ENCODE assay signal across 8 cellular contexts in the genomic region with DNA sequence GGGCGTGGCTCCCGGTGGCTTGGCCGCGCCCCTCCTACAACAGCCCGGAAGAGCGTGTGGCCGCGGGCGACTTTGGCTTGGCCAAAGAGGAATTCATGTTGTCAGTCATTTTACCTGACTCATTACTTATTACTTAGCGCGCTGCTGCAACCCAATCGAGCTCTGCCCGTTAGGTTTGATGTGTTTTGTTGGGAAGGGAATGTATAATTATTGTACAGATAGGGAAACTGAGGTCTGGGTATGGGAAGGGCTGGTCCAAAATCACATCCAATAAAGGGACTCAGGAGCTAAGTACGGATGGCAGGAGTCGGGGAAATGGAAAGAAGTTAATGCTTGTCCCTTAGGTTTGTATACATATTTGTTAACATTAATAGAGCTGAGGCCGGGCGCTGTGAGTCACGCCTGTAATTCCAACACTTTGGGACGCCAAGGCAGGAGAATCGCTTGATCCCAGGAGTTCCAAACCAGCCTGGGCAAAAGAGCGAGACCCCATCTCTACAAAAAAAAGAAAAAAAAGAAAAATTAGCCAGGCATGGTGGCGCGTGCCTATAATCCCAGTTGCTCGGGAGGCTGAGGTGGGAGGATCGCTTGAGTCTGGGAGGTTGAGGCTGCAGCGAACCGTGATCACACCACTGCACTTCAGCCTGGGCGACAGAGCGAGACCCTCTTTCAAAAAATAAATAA. TPM values are rescaled to one million over a fixed set of nuclear protein-coding genes. Genes with fewer than 3 reads are reported as not detected.
A peak's percentile ranks its signal among the peaks of the same experiment; 100 is the strongest.
DNase-seq lines count a peak whose midpoint lies in the region.

No MANE protein-coding gene starts in this region.

- peaks cover 3% of the 10 kb centered on the region for H3K36me3 Mint-ChIP-seq in activated naive CD8-positive, alpha-beta T cell

- H3K36me3 ChIP-seq in ES-I3 (ENCODE audit: insufficient read depth, low read length), result peaks cover 3% of the 10 kb centered on the region; the same call in 1 of the 2 replicates

- peak overlapping the region; percentile 100 for H3K27ac ChIP-seq in substantia nigra (ENCODE audit: low read depth, low read length, poor library complexity, severe bottlenecking)

- no peaks in the 10 kb centered on the region for H3K27me3 Mint-ChIP-seq in activated naive CD8-positive, alpha-beta T cell

- H3K4me1 ChIP-seq in ES-I3 (ENCODE audit: insufficient read depth, low read length), result 0 out of 2 replicates have a peak, but pooled peaks cover 10% of the 10 kb centered on the region

- peak overlapping the region; percentile 99 for H3K9ac ChIP-seq in ES-I3 (ENCODE audit: low read depth, low read length)

- H3K4me1 Mint-ChIP-seq in activated naive CD8-positive, alpha-beta T cell (ENCODE audit: low read depth), result peaks cover 17% of the 10 kb centered on the region

- peak overlapping the region; percentile 99 for H3K4me3 Mint-ChIP-seq in activated naive CD8-positive, alpha-beta T cell

- no peak for DNase-seq in Jurkat, Clone E6-1 (ENCODE audit: low read depth, low spot score)
- peak; percentile 99 for DNase-seq in iPS-NIHi11 (ENCODE audit: low spot score)
- peak in 2 of 49 donors; percentile 40 to 49 for DNase-seq in substantia nigra (lab: John Stamatoyannopoulos, UW)
- DNase-seq in inferior parietal cortex (ENCODE audit: extremely low spot score), result no peak
- DNase-seq in NCI-H1436 (lab: John Stamatoyannopoulos, UW), result no peak
- no peak for DNase-seq in globus pallidus (ENCODE audit: low spot score)

- H3K9me3 ChIP-seq in ES-I3 (ENCODE audit: control insufficient read depth, insufficient read depth, low read length), result no peaks in the 10 kb centered on the region

- H3K27ac Mint-ChIP-seq in activated naive CD8-positive, alpha-beta T cell, result peak overlapping the region; percentile 99

- H3K4me3 ChIP-seq in Jurkat, Clone E6-1 (ENCODE audit: low read length), result peak overlapping the region; percentile 98

- no peaks in the 10 kb centered on the region for H3K9me3 Mint-ChIP-seq in activated naive CD8-positive, alpha-beta T cell (ENCODE audit: low read depth)

RNA-seq across cellular contexts. Expression of a gene that starts 0.6 kb away (rescaled TPM):
- polyA plus RNA-seq in Jurkat, Clone E6-1 (2012; ENCODE audit: insufficient read depth, insufficient read length), result 19.7 TPM

RNA-seq across cellular contexts. Expression of a gene that starts 36.1 kb away (rescaled TPM):
- polyA plus RNA-seq in Jurkat, Clone E6-1 (2012; ENCODE audit: insufficient read depth, insufficient read length), result not detected

RNA-seq across cellular contexts. Expression of a gene that starts 38.2 kb away (rescaled TPM):
- polyA plus RNA-seq in Jurkat, Clone E6-1 (2012; ENCODE audit: insufficient read depth, insufficient read length), result 59.9 TPM

RNA-seq across cellular contexts. Expression of a gene that starts 56.4 kb away (rescaled TPM):
- 3.4 TPM for polyA plus RNA-seq in Jurkat, Clone E6-1 (2012; ENCODE audit: insufficient read depth, insufficient read length)
